ENCODE assay signal across 1 cellular context in the genomic region with DNA sequence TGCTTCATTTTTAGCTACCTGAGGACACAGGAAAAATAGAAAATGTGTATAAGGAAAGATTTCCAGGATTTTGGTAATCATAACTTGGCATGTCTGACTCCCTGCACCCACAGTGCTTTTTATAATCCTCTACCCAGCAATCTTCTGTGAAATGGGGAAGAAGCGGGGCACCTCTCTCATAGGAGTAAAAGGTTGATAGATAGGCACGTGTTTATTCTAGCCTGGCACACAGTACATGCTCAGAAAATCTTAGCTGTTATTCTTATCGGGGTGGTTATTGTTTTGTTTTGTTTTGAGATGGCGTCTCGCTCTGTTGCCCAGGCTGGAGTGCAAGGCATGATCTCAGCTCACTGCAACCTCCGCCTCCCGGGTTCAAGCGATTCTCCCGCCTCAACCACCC.
TF ChIP-seq lines count a peak whose summit lies in the region.

No MANE protein-coding gene starts in this region.

TF ChIP-seq in GM23338, 12 proteins besides CTCF, POLR2A, EP300 and RAD21 (continued from another document):
- TF ChIP-seq, protein P1, sequence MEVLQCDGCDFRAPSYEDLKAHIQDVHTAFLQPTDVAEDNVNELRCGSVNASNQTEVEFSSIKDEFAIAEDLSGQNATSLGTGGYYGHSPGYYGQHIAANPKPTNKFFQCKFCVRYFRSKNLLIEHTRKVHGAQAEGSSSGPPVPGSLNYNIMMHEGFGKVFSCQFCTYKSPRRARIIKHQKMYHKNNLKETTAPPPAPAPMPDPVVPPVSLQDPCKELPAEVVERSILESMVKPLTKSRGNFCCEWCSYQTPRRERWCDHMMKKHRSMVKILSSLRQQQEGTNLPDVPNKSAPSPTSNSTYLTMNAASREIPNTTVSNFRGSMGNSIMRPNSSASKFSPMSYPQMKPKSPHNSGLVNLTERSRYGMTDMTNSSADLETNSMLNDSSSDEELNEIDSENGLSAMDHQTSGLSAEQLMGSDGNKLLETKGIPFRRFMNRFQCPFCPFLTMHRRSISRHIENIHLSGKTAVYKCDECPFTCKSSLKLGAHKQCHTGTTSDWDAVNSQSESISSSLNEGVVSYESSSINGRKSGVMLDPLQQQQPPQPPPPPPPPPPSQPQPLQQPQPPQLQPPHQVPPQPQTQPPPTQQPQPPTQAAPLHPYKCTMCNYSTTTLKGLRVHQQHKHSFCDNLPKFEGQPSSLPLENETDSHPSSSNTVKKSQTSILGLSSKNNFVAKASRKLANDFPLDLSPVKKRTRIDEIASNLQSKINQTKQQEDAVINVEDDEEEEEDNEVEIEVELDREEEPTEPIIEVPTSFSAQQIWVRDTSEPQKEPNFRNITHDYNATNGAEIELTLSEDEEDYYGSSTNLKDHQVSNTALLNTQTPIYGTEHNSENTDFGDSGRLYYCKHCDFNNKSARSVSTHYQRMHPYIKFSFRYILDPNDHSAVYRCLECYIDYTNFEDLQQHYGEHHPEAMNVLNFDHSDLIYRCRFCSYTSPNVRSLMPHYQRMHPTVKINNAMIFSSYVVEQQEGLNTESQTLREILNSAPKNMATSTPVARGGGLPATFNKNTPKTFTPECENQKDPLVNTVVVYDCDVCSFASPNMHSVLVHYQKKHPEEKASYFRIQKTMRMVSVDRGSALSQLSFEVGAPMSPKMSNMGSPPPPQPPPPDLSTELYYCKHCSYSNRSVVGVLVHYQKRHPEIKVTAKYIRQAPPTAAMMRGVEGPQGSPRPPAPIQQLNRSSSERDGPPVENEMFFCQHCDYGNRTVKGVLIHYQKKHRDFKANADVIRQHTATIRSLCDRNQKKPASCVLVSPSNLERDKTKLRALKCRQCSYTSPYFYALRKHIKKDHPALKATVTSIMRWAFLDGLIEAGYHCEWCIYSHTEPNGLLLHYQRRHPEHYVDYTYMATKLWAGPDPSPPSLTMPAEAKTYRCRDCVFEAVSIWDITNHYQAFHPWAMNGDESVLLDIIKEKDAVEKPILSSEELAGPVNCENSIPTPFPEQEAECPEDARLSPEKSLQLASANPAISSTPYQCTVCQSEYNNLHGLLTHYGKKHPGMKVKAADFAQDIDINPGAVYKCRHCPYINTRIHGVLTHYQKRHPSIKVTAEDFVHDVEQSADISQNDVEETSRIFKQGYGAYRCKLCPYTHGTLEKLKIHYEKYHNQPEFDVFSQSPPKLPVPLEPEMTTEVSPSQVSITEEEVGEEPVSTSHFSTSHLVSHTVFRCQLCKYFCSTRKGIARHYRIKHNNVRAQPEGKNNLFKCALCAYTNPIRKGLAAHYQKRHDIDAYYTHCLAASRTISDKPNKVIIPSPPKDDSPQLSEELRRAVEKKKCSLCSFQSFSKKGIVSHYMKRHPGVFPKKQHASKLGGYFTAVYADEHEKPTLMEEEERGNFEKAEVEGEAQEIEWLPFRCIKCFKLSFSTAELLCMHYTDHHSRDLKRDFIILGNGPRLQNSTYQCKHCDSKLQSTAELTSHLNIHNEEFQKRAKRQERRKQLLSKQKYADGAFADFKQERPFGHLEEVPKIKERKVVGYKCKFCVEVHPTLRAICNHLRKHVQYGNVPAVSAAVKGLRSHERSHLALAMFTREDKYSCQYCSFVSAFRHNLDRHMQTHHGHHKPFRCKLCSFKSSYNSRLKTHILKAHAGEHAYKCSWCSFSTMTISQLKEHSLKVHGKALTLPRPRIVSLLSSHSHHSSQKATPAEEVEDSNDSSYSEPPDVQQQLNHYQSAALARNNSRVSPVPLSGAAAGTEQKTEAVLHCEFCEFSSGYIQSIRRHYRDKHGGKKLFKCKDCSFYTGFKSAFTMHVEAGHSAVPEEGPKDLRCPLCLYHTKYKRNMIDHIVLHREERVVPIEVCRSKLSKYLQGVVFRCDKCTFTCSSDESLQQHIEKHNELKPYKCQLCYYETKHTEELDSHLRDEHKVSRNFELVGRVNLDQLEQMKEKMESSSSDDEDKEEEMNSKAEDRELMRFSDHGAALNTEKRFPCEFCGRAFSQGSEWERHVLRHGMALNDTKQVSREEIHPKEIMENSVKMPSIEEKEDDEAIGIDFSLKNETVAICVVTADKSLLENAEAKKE (CRISPR knock-in tag; IDR thresholded peaks at IDR 0.05) = no peak
- no peak for TF ChIP-seq STAT1 (IDR thresholded peaks at IDR 0.05; ENCODE audit: unreplicated experiment)
- no peak for TF ChIP-seq EZH2 (IDR thresholded peaks at IDR 0.05; ENCODE audit: low read depth, unreplicated experiment)
- TF ChIP-seq JUNB (IDR thresholded peaks at IDR 0.05; ENCODE audit: unreplicated experiment) = no peak
- TF ChIP-seq, protein P2, sequence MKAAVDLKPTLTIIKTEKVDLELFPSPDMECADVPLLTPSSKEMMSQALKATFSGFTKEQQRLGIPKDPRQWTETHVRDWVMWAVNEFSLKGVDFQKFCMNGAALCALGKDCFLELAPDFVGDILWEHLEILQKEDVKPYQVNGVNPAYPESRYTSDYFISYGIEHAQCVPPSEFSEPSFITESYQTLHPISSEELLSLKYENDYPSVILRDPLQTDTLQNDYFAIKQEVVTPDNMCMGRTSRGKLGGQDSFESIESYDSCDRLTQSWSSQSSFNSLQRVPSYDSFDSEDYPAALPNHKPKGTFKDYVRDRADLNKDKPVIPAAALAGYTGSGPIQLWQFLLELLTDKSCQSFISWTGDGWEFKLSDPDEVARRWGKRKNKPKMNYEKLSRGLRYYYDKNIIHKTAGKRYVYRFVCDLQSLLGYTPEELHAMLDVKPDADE (IDR thresholded peaks at IDR 0.05) = no peak
- no peak for TF ChIP-seq NANOG (IDR thresholded peaks at IDR 0.05; ENCODE audit: borderline replicate concordance)
- TF ChIP-seq, protein P3, sequence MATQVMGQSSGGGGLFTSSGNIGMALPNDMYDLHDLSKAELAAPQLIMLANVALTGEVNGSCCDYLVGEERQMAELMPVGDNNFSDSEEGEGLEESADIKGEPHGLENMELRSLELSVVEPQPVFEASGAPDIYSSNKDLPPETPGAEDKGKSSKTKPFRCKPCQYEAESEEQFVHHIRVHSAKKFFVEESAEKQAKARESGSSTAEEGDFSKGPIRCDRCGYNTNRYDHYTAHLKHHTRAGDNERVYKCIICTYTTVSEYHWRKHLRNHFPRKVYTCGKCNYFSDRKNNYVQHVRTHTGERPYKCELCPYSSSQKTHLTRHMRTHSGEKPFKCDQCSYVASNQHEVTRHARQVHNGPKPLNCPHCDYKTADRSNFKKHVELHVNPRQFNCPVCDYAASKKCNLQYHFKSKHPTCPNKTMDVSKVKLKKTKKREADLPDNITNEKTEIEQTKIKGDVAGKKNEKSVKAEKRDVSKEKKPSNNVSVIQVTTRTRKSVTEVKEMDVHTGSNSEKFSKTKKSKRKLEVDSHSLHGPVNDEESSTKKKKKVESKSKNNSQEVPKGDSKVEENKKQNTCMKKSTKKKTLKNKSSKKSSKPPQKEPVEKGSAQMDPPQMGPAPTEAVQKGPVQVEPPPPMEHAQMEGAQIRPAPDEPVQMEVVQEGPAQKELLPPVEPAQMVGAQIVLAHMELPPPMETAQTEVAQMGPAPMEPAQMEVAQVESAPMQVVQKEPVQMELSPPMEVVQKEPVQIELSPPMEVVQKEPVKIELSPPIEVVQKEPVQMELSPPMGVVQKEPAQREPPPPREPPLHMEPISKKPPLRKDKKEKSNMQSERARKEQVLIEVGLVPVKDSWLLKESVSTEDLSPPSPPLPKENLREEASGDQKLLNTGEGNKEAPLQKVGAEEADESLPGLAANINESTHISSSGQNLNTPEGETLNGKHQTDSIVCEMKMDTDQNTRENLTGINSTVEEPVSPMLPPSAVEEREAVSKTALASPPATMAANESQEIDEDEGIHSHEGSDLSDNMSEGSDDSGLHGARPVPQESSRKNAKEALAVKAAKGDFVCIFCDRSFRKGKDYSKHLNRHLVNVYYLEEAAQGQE (IDR thresholded peaks at IDR 0.05; ENCODE audit: unreplicated experiment) = no peak
- TF ChIP-seq ZNF114 (CRISPR knock-in tag; IDR thresholded peaks at IDR 0.05) = no peak
